8 cellular contexts compared by ENCODE assay signal in the genomic region with DNA sequence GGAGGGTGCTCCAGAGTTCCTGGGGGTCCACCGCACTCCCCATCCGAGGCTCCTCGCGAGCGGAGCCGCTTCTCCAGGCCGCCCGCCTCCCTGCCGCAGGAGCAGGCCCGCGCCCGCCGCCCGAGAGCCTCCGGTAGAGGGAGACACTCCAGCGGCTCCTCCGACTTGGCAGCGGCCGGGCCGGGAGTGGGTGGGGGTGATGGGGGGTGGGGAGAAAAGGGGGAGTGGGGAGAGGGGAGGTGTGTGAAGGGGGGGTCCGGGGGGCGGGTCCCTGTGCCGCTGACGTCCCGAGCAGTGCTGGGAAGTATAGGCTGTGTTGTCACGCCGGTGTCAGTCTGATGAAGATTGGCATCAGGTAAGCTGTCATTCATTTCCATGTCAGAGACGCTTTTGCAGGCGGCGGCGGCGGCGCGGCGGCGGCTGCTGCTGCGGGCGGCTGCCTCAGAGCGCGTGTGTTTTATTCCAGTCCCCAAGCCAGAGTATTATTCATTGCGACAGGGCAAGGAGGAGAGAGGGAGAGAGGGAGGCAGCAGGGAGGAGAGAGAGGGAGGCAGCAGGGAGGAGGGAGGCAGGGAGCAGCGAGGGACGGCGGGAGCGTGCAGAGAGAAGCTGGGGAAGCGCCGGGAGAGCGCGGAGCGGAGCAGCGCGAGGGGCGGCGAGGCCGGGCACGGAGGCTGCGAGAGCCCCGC. TPM values are rescaled to one million over a fixed set of nuclear protein-coding genes. Genes with fewer than 3 reads are reported as not detected.
DNase-seq lines count a peak whose midpoint lies in the region; ATAC-seq and TF ChIP-seq lines count a peak whose summit lies in the region.

A gene with protein sequence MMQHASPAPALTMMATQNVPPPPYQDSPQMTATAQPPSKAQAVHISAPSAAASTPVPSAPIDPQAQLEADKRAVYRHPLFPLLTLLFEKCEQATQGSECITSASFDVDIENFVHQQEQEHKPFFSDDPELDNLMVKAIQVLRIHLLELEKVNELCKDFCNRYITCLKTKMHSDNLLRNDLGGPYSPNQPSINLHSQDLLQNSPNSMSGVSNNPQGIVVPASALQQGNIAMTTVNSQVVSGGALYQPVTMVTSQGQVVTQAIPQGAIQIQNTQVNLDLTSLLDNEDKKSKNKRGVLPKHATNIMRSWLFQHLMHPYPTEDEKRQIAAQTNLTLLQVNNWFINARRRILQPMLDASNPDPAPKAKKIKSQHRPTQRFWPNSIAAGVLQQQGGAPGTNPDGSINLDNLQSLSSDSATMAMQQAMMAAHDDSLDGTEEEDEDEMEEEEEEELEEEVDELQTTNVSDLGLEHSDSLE (plus strand): TSS at position 330 of the 689 bp plus-strand sequence. CDS start 186,555 bp downstream, outside the sequence.

- ATAC-seq in GM21367 (IDR thresholded peaks at IDR 0.05; ENCODE audit: unreplicated experiment) (peak; percentile 40), mucosa of descending colon (peak; percentile 75)

- no peaks in the 10 kb centered on the region for H3K9me3 ChIP-seq in mucosa of descending colon

- intact Hi-C loops in mucosa of descending colon (cut with DNase I, micrococcal nuclease): loop anchor here in 1 of 2 donors (5.0 kb wide), 1 partner anchor 183 kb away; no protein-coding TSS in a partner anchor

- peak within 1 kb of the TSS; percentile 22 for H3K4me3 ChIP-seq in mucosa of descending colon

- TF ChIP-seq POLR2A in erythroblast (IDR thresholded peaks at IDR 0.05; ENCODE audit: low read length): no peak

- H3K36me3 ChIP-seq in mucosa of descending colon (ENCODE audit: low read depth): no peaks in the 10 kb centered on the region

- peaks cover 11% of the 10 kb centered on the region for H3K4me1 ChIP-seq in mucosa of descending colon (ENCODE audit: low read depth)

- TF ChIP-seq CTCF in AG09319 (IDR thresholded peaks at IDR 0.05; ENCODE audit: low read depth, low read length): peak; percentile 59
- peak; percentile 26 for TF ChIP-seq CTCF in mucosa of descending colon (IDR thresholded peaks at IDR 0.05)

- DNase-seq in AG09319 (ENCODE audit: extremely low read depth, low read depth): no peak
- peak; percentile 30 for DNase-seq in NCI-H226
- DNase-seq in activated T-cell treated with anti-CD3 and anti-CD28 coated beads for 24 hours (ENCODE audit: low read depth): peak; percentile 66
- DNase-seq in erythroblast (lab: John Stamatoyannopoulos, UW): peak; percentile 49 to 55
- peak; percentile 58 to 74 (median 72) for DNase-seq in mucosa of descending colon
- peak; percentile 11 to 47 for DNase-seq in stimulated activated CD8-positive, alpha-beta memory T cell treated with anti-CD3 and anti-CD28 coated beads, Interleukin-4, amount 100 ng/mL, for 1 hour (ENCODE audit: low read depth in 2 of 2, low spot score in 1 of 2)
- no peak for DNase-seq in NCI-H446 treated with DMSO at 0.1 percent for 48 hours (lab: John Stamatoyannopoulos, UW)

RNA-seq across cellular contexts. Expression of the gene that starts here (rescaled TPM):
- total RNA-seq in mucosa of descending colon: 1 to 10 TPM; 1.5 to 4.0 (median 1.9) TPM

Comparison
In these comparisons a context has a peak if more than half of its experiments do, and no peak if none do; other contexts are left out.
1. DNase-seq: peak in NCI-H226 (single experiment), activated T-cell treated with anti-CD3 and anti-CD28 coated beads for 24 hours (single experiment), erythroblast (2 of 2), mucosa of descending colon (3 of 3) and stimulated activated CD8-positive, alpha-beta memory T cell treated with anti-CD3 and anti-CD28 coated beads, Interleukin-4, amount 100 ng/mL, for 1 hour (2 of 2); none in AG09319 (single experiment) and NCI-H446 treated with DMSO at 0.1 percent for 48 hours (single experiment).